Comparison of ENCODE assay signal across 8 cellular contexts in genomic region chr11:64870176-64870892, GRCh38. TPM values are rescaled to one million over a fixed set of nuclear protein-coding genes. Genes with fewer than 3 reads are reported as not detected.
A peak's percentile ranks its signal among the peaks of the same experiment; 100 is the strongest.
DNase-seq lines count a peak whose midpoint lies in the region; ATAC-seq, FAIRE-seq and TF ChIP-seq lines count a peak whose summit lies in the region.

No MANE protein-coding gene starts in this region.

- peak overlapping the region; percentile 91 for H3K27ac Mint-ChIP-seq in activated naive CD4-positive, alpha-beta T cell treated with anti-CD3 and anti-CD28 coated beads, Interleukin-2, amount 50 U/mL, for 24 hours
- H3K27ac Mint-ChIP-seq in activated naive CD8-positive, alpha-beta T cell treated with anti-CD3 and anti-CD28 coated beads, Interleukin-2, amount 50 U/mL, for 24 hours = peak overlapping the region; percentile 86

- no peak for DNase-seq in activated naive CD4-positive, alpha-beta T cell treated with Interleukin-2 at 50 U/mL for 16 hours
- peak; percentile 42 for DNase-seq in activated naive CD8-positive, alpha-beta T cell treated with anti-CD3 and anti-CD28 coated beads, Interleukin-2, amount 50 U/mL, for 24 hours
- DNase-seq in islet precursor cell (peak; percentile 84), stomach (no peak), HTR-8/SVneo (ENCODE audit: insufficient read length, low spot score) (no peak), globus pallidus (ENCODE audit: low spot score) (no peak)

- no peak for FAIRE-seq in HTR-8/SVneo (lab: Jason Lieb, UNC)

- H3K36me3 Mint-ChIP-seq in activated naive CD4-positive, alpha-beta T cell treated with anti-CD3 and anti-CD28 coated beads, Interleukin-2, amount 50 U/mL, for 24 hours = peaks cover 18% of the 10 kb centered on the region
- peaks cover 55% of the 10 kb centered on the region for H3K36me3 Mint-ChIP-seq in activated naive CD8-positive, alpha-beta T cell treated with anti-CD3 and anti-CD28 coated beads, Interleukin-2, amount 50 U/mL, for 24 hours (ENCODE audit: low read depth)

- peaks cover 71 to 99% (median 87%) of the 10 kb centered on the region in 4 donors for H3K4me1 ChIP-seq in stomach

- no peak for TF ChIP-seq EP300 in stomach (IDR thresholded peaks at IDR 0.05)

- no peak for TF ChIP-seq CTCF in stomach (IDR thresholded peaks at IDR 0.05)

- H3K9me3 Mint-ChIP-seq in activated naive CD4-positive, alpha-beta T cell treated with anti-CD3 and anti-CD28 coated beads, Interleukin-2, amount 50 U/mL, for 24 hours = no peaks in the 10 kb centered on the region
- H3K9me3 Mint-ChIP-seq in activated naive CD8-positive, alpha-beta T cell treated with anti-CD3 and anti-CD28 coated beads, Interleukin-2, amount 50 U/mL, for 24 hours = peaks cover 8% of the 10 kb centered on the region

- H3K4me3 Mint-ChIP-seq in activated naive CD4-positive, alpha-beta T cell treated with anti-CD3 and anti-CD28 coated beads, Interleukin-2, amount 50 U/mL, for 24 hours = peak overlapping the region; percentile 80
- H3K4me3 Mint-ChIP-seq in activated naive CD8-positive, alpha-beta T cell treated with anti-CD3 and anti-CD28 coated beads, Interleukin-2, amount 50 U/mL, for 24 hours = peak overlapping the region; percentile 59

- 31 to 43% (median 35%) methylated on average over 10 to 19 of the region's 19 CpGs for WGBS in stomach, 5 donors

- H3K36me3 ChIP-seq in stomach = peaks cover 30 to 53% (median 40%) of the 10 kb centered on the region in 4 donors

- TF ChIP-seq POLR2A in stomach (IDR thresholded peaks at IDR 0.05) = no peak

- H3K9me3 ChIP-seq in stomach = no peaks in the 10 kb centered on the region

- H3K4me3 ChIP-seq in stomach = peak overlapping the region; percentile 2 to 37 (median 14)

- peak; percentile 13 for ATAC-seq in activated naive CD8-positive, alpha-beta T cell treated with anti-CD3 and anti-CD28 coated beads, Interleukin-2, amount 50 U/mL, for 24 hours
- no peak for ATAC-seq in HG03520 (IDR thresholded peaks at IDR 0.05; ENCODE audit: unreplicated experiment)

- H3K4me1 Mint-ChIP-seq in activated naive CD4-positive, alpha-beta T cell treated with anti-CD3 and anti-CD28 coated beads, Interleukin-2, amount 50 U/mL, for 24 hours = peaks cover 89% of the 10 kb centered on the region
- peaks cover 90% of the 10 kb centered on the region for H3K4me1 Mint-ChIP-seq in activated naive CD8-positive, alpha-beta T cell treated with anti-CD3 and anti-CD28 coated beads, Interleukin-2, amount 50 U/mL, for 24 hours

- H3K27ac ChIP-seq in stomach = peak overlapping the region; percentile 28 to 94 (median 92)

- no peaks in the 10 kb centered on the region for H3K27me3 ChIP-seq in stomach

- no peaks in the 10 kb centered on the region for H3K27me3 Mint-ChIP-seq in activated naive CD4-positive, alpha-beta T cell treated with anti-CD3 and anti-CD28 coated beads, Interleukin-2, amount 50 U/mL, for 24 hours
- no peaks in the 10 kb centered on the region for H3K27me3 Mint-ChIP-seq in activated naive CD8-positive, alpha-beta T cell treated with anti-CD3 and anti-CD28 coated beads, Interleukin-2, amount 50 U/mL, for 24 hours

- intact Hi-C loops in stomach (cut with DNase I; ENCODE audit: low total_unique reads) = no loop called here

RNA-seq across cellular contexts. Expression of gene EHD1, which starts 8.1 kb away (rescaled TPM):
- 100 to 1,000 TPM in 2 of 5 donors, 10 to 100 TPM in 3; 23.3 to 160 (median 56.2) TPM for total RNA-seq in stomach
- 10 to 100 TPM; 17.9 to 24.6 (median 19.4) TPM for polyA plus RNA-seq in stomach

RNA-seq across cellular contexts. Expression of gene CDC42BPG, which starts 25.9 kb away (rescaled TPM):
- 10 to 100 TPM; 10.3 to 66.5 (median 53.3) TPM for total RNA-seq in stomach
- 10 to 100 TPM in 2 of 3 donors, 1 to 10 TPM in 1; 8.9 to 20.0 (median 10.9) TPM for polyA plus RNA-seq in stomach

RNA-seq across cellular contexts. Expression of gene ATG2A, which starts 46.7 kb away (rescaled TPM):
- 10 to 100 TPM; 14.3 to 77.6 (median 46.1) TPM for total RNA-seq in stomach
- polyA plus RNA-seq in stomach = 10 to 100 TPM; 12.2 to 18.7 (median 16.3) TPM

RNA-seq across cellular contexts. Expression of gene PPP2R5B, which starts 54.2 kb away (rescaled TPM):
- total RNA-seq in stomach = 10 to 100 TPM in 4 of 5 donors, 1 to 10 TPM in 1; 6.6 to 75.6 (median 25.7) TPM
- polyA plus RNA-seq in stomach = 10 to 100 TPM in 2 of 3 donors, 1 to 10 TPM in 1; 9.8 to 13.8 (median 12.3) TPM

RNA-seq across cellular contexts. Expression of gene MEN1, which starts 60.0 kb away (rescaled TPM):
- total RNA-seq in stomach = 10 to 100 TPM in 4 of 5 donors, 1 to 10 TPM in 1; 9.4 to 62.5 (median 16.9) TPM
- 10 to 100 TPM; 12.9 to 16.4 (median 13.6) TPM for polyA plus RNA-seq in stomach

Comparison
In these comparisons a context has a peak if more than half of its experiments do, and no peak if none do; other contexts are left out.
1. DNase-seq: peak in activated naive CD8-positive, alpha-beta T cell treated with anti-CD3 and anti-CD28 coated beads, Interleukin-2, amount 50 U/mL, for 24 hours (single experiment) and islet precursor cell (single experiment); none in activated naive CD4-positive, alpha-beta T cell treated with Interleukin-2 at 50 U/mL for 16 hours (single experiment), stomach (single experiment), HTR-8/SVneo (single experiment) and globus pallidus (single experiment).